Comparison of ENCODE assay signal across 8 cellular contexts in genomic region chr11:119168471-119169271, GRCh38. TPM values are rescaled to one million over a fixed set of nuclear protein-coding genes. Genes with fewer than 3 reads are reported as not detected.
A peak's percentile ranks its signal among the peaks of the same experiment; 100 is the strongest.
DNase-seq lines count a peak whose midpoint lies in the region; ATAC-seq and TF ChIP-seq lines count a peak whose summit lies in the region.

Gene NLRX1 (plus strand): TSS chr11:119168725. CDS start chr11:119171404, 2,679 bp downstream.

- peak within 1 kb of the TSS; percentile 87 for H2AFZ ChIP-seq in neuronal stem cell (ENCODE audit: low read length)

- H3K4me3 ChIP-seq in HUES64 (ENCODE audit: low read length) (peak within 1 kb of the TSS; percentile 78), neuronal stem cell (ENCODE audit: low read length in 2 of 2) (peak within 1 kb of the TSS; percentile 49 to 98), subcutaneous abdominal adipose tissue (ENCODE audit: low read depth in 1 of 5, low read length in 5 of 5) (peak within 1 kb of the TSS; percentile 82 to 95 (median 87))

- H3K9ac ChIP-seq in HUES64 (ENCODE audit: low read depth, low read length) (peak within 1 kb of the TSS; percentile 82), neuronal stem cell (ENCODE audit: low read depth, low read length, poor library complexity) (peak within 1 kb of the TSS; percentile 94), subcutaneous abdominal adipose tissue (ENCODE audit: low read length in 5 of 5) (peak within 1 kb of the TSS; percentile 74 to 95 (median 87))

- H2BK5ac ChIP-seq in neuronal stem cell (ENCODE audit: low read length): peak within 1 kb of the TSS; percentile 78

- H3K9me3 ChIP-seq in HUES64 (ENCODE audit: insufficient read depth, low read depth, low read length): no peaks in the 10 kb centered on the region
- no peaks in the 10 kb centered on the region for H3K9me3 ChIP-seq in neuronal stem cell (replicated peaks in 1 of 2; ENCODE audit: control insufficient read depth in 2 of 2, insufficient read depth in 1 of 2, low read depth in 1 of 2, low read length in 2 of 2)
- no peaks in the 10 kb centered on the region for H3K9me3 ChIP-seq in subcutaneous abdominal adipose tissue (ENCODE audit: control insufficient read depth in 5 of 5, low read length in 5 of 5)

- H2BK120ac ChIP-seq in neuronal stem cell (ENCODE audit: low read depth, low read length): peak within 1 kb of the TSS; percentile 81

- H3K36me3 ChIP-seq in HUES64 (ENCODE audit: insufficient read depth, low read length): no peaks in the 10 kb centered on the region
- H3K36me3 ChIP-seq in neuronal stem cell (replicated peaks in 1 of 2; ENCODE audit: control insufficient read depth in 2 of 2, insufficient read depth in 2 of 2, low read length in 2 of 2): no peaks in the 10 kb centered on the region
- peaks cover 0 to 13% (median 10%) of the 10 kb centered on the region in 5 donors for H3K36me3 ChIP-seq in subcutaneous abdominal adipose tissue (ENCODE audit: control insufficient read depth in 5 of 5, insufficient read depth in 5 of 5, low read length in 5 of 5)

- CTCF ChIA-PET in RWPE1 (lab: Yijun Ruan, JAX): interaction anchor here (0.6 to 1.4 kb wide), 4 partner anchors 9 to 26 kb away, joined by 3 to 6 read pairs (median 4); no protein-coding TSS in a partner anchor

- POLR2A ChIA-PET in RWPE1 (lab: Yijun Ruan, JAX; ENCODE audit: low non-redundant PET): interaction anchor here (0.5 kb wide), 2 partner anchors 16 to 21 kb away, joined by 3 read pairs; no protein-coding TSS in a partner anchor

- peak within 1 kb of the TSS; percentile 71 for H2BK15ac ChIP-seq in neuronal stem cell (ENCODE audit: low read length)

- H4K91ac ChIP-seq in neuronal stem cell (ENCODE audit: low read depth, low read length, poor library complexity): no peak within 1 kb of the TSS

- H3K27ac ChIP-seq in HUES64 (ENCODE audit: low read depth, low read length): peak within 1 kb of the TSS; percentile 91
- peak within 1 kb of the TSS; percentile 91 for H3K27ac ChIP-seq in RWPE1
- H3K27ac ChIP-seq in neuronal stem cell (replicated peaks; ENCODE audit: low read length): peak within 1 kb of the TSS; percentile 68
- H3K27ac ChIP-seq in subcutaneous abdominal adipose tissue (ENCODE audit: low read depth, low read length): peak within 1 kb of the TSS; percentile 86

- ATAC-seq in GM21423 (IDR thresholded peaks at IDR 0.05; ENCODE audit: unreplicated experiment): peak; percentile 88

- peak within 1 kb of the TSS; percentile 23 for H4K8ac ChIP-seq in neuronal stem cell (ENCODE audit: low read depth, low read length)

- peak within 1 kb of the TSS; percentile 20 for H2AK5ac ChIP-seq in neuronal stem cell (ENCODE audit: low read depth, low read length)

- peak within 1 kb of the TSS; percentile 56 for H3K14ac ChIP-seq in neuronal stem cell (ENCODE audit: low read length)

- peaks cover 2% of the 10 kb centered on the region for H3K79me1 ChIP-seq in neuronal stem cell (ENCODE audit: low read depth, low read length)

- WGBS in HUES64: 4% methylated on average over 63 of the region's 63 CpGs
- WGBS in neuronal stem cell (ENCODE audit: extremely low coverage in 2 of 2, insufficient read length in 2 of 2, insufficient replicate concordance in 1 of 2), 2 donors: no CpG with 5 or more reads among the region's 63 CpGs

- H3K4me1 ChIP-seq in HUES64 (ENCODE audit: insufficient read depth, low read length) (peaks cover 6% of the 10 kb centered on the region; the same call in 1 of the 2 replicates), neuronal stem cell (ENCODE audit: control insufficient read depth in 2 of 2, insufficient read depth in 1 of 2, low read depth in 1 of 2, low read length in 2 of 2) (peaks cover 0 to 3% of the 10 kb centered on the region in 2 donors), subcutaneous abdominal adipose tissue (ENCODE audit: control insufficient read depth in 5 of 5, insufficient read depth in 5 of 5, low read length in 5 of 5) (peaks cover 0 to 16% (median 10%) of the 10 kb centered on the region in 5 donors)

- H3K4me2 ChIP-seq in neuronal stem cell (ENCODE audit: insufficient read depth, low read length, poor library complexity, severe bottlenecking): peak within 1 kb of the TSS; percentile 66

- H2BK12ac ChIP-seq in neuronal stem cell (ENCODE audit: low read length): peak within 1 kb of the TSS; percentile 73

- H3K18ac ChIP-seq in neuronal stem cell (ENCODE audit: low read length): peak within 1 kb of the TSS; percentile 98

- H3K27me3 ChIP-seq in HUES64 (ENCODE audit: insufficient read depth, low read length) (no peaks in the 10 kb centered on the region), neuronal stem cell (ENCODE audit: control insufficient read depth in 3 of 3, insufficient read depth in 3 of 3, low read depth in 1 of 3, low read length in 3 of 3) (peaks cover 0 to 32% (median 0%) of the 10 kb centered on the region in 3 experiments), subcutaneous abdominal adipose tissue (ENCODE audit: control insufficient read depth in 5 of 5, insufficient read depth in 4 of 5, low read length in 5 of 5) (no peaks in the 10 kb centered on the region)

- peak; percentile 93 for TF ChIP-seq CTCF in RWPE1 (conservative IDR thresholded peaks at IDR 0.05; ENCODE audit: low read depth)

- peak; percentile 54 for DNase-seq in DMS153 (lab: John Stamatoyannopoulos, UW)
- peak; percentile 82 for DNase-seq in RWPE1 (ENCODE audit: low spot score)
- peak; percentile 82 for DNase-seq in activated gamma-delta T cell treated with Interleukin-2 at 50 U/mL for 16 hours
- peak; percentile 70 for DNase-seq in foreskin melanocyte
- DNase-seq in neuronal stem cell (ENCODE audit: low spot score): peak; percentile 74

- peak within 1 kb of the TSS; percentile 98 for H3K4ac ChIP-seq in neuronal stem cell (ENCODE audit: low read length)

- peak within 1 kb of the TSS; percentile 96 for H3K23ac ChIP-seq in neuronal stem cell (ENCODE audit: low read depth, low read length, poor library complexity)

RNA-seq across cellular contexts. Expression of gene NLRX1, which starts in this region (rescaled TPM):
- 7.5 TPM for polyA plus RNA-seq in HUES64 (2013, experiment 1 of 2)
- 10.0 TPM for polyA plus RNA-seq in HUES64 (2013, experiment 2 of 2)
- polyA plus RNA-seq in neuronal stem cell (2013, experiment 1 of 2): 13.2 TPM
- 12.7 TPM for polyA plus RNA-seq in neuronal stem cell (2013, experiment 2 of 2)

Comparison
In these comparisons a context has a peak if more than half of its experiments do, and no peak if none do; other contexts are left out.
1. Peak in every context shown above with its lines: DNase-seq, ATAC-seq, H3K4me3 ChIP-seq and H3K27ac ChIP-seq.